Comparison of ENCODE assay signal across 15 cellular contexts in genomic region chr2:67879586-67880290, GRCh38.
A peak's percentile ranks its signal among the peaks of the same experiment; 100 is the strongest.
DNase-seq lines count a peak whose midpoint lies in the region; ATAC-seq and TF ChIP-seq lines count a peak whose summit lies in the region.
"Had no signal": no experiment of that assay in that cellular context is flagged by ENCODE, and none has a peak within 500 bp of the region (broad histone marks: within the 10 kb centered on the region; RNA-seq: fewer than 3 reads in every experiment).

No MANE protein-coding gene starts in this region.

- H3K4me3 ChIP-seq in PC-3 (ENCODE audit: low read length), result no peak overlapping the region
- H3K4me3 ChIP-seq: esophagus muscularis mucosa, pancreas, testis had no signal

- H3F3A ChIP-seq in PC-3 (ENCODE audit: low read length, unreplicated experiment), result no peaks in the 10 kb centered on the region

- no peak overlapping the region for H3K4me3 Mint-ChIP-seq in nephron
- H3K4me3 Mint-ChIP-seq in activated T-cell treated with anti-CD3 and anti-CD28 coated beads, Interleukin-2, amount 50 U/mL, for 72 hours, result no peak overlapping the region
- H3K4me3 Mint-ChIP-seq: activated CD8-positive, alpha-beta T cell treated with anti-CD3 and anti-CD28 coated beads for 36 hours had no signal

- peaks cover 37% of the 10 kb centered on the region for H3K4me1 Mint-ChIP-seq in nephron
- no peaks in the 10 kb centered on the region for H3K4me1 Mint-ChIP-seq in activated T-cell treated with anti-CD3 and anti-CD28 coated beads, Interleukin-2, amount 50 U/mL, for 72 hours (ENCODE audit: low read depth)

- H3K36me3 ChIP-seq in PC-3 (ENCODE audit: low read depth, low read length), result no peaks in the 10 kb centered on the region
- H3K36me3 ChIP-seq: esophagus muscularis mucosa, pancreas had no signal

- POLR2A ChIA-PET in PC-3 (lab: Charles Lee; ENCODE audit: unreplicated experiment), result no interaction called here

- H3K9ac ChIP-seq in PC-3 (ENCODE audit: low read length), result no peak overlapping the region

- intact Hi-C loops in PC-3 (cut with micrococcal nuclease), result no loop called here

- H3K4me1 ChIP-seq in PC-3 (ENCODE audit: insufficient read depth, low read length), result peaks cover 22% of the 10 kb centered on the region; the same call in 1 of the 2 replicates
- H3K4me1 ChIP-seq: esophagus muscularis mucosa, pancreas, testis had no signal

- BruUV-seq in PC-3 (replicated peaks; lab: Mats Ljungman, UMichigan), result no TSS peak

- ATAC-seq in PC-3 (peak; percentile 68), GM18520 (IDR thresholded peaks at IDR 0.05; ENCODE audit: unreplicated experiment) (no peak)
- no peak for ATAC-seq in activated T-cell treated with anti-CD3 and anti-CD28 coated beads, Interleukin-2, amount 50 U/mL, for 72 hours (replicated peaks in 1 of 2)
- ATAC-seq: activated CD8-positive, alpha-beta T cell treated with anti-CD3 and anti-CD28 coated beads for 36 hours had no signal

- no peak for TF ChIP-seq CTCF in PC-3 (conservative IDR thresholded peaks at IDR 0.05; ENCODE audit: low read depth, low read length)
- no peak for TF ChIP-seq CTCF in nephron (IDR thresholded peaks at IDR 0.05; ENCODE audit: unreplicated experiment in 3 of 3)

- H4K20me1 ChIP-seq in PC-3 (ENCODE audit: low read length), result no peaks in the 10 kb centered on the region

- H3K27me3 ChIP-seq in PC-3 (ENCODE audit: low read length), result no peaks in the 10 kb centered on the region
- H3K27me3 ChIP-seq: esophagus muscularis mucosa, pancreas, testis had no signal

- H2AFZ ChIP-seq in PC-3 (ENCODE audit: low read length), result peak overlapping the region; percentile 13; the same call in 1 of the 2 replicates

- H3K4me2 ChIP-seq in PC-3 (ENCODE audit: low read length), result no peak overlapping the region

- CTCF ChIA-PET in PC-3 (lab: Charles Lee), result no interaction called here

- no peaks in the 10 kb centered on the region for H3K9me3 ChIP-seq in PC-3 (ENCODE audit: low read length)
- H3K9me3 ChIP-seq: esophagus muscularis mucosa, pancreas, testis had no signal

- H3K79me2 ChIP-seq in PC-3 (ENCODE audit: low read length), result no peaks in the 10 kb centered on the region

- H3K36me3 Mint-ChIP-seq in nephron (ENCODE audit: low read depth), result no peaks in the 10 kb centered on the region
- H3K36me3 Mint-ChIP-seq in activated T-cell treated with anti-CD3 and anti-CD28 coated beads, Interleukin-2, amount 50 U/mL, for 72 hours (ENCODE audit: insufficient read depth in 2 of 2), result no peaks in the 10 kb centered on the region

- H3K9me3 Mint-ChIP-seq in nephron, result no peaks in the 10 kb centered on the region
- no peaks in the 10 kb centered on the region for H3K9me3 Mint-ChIP-seq in activated T-cell treated with anti-CD3 and anti-CD28 coated beads, Interleukin-2, amount 50 U/mL, for 72 hours
- H3K9me3 Mint-ChIP-seq: activated CD8-positive, alpha-beta T cell treated with anti-CD3 and anti-CD28 coated beads for 36 hours had no signal

- H3K27ac ChIP-seq in PC-3 (ENCODE audit: low read length), result no peak overlapping the region
- H3K27ac ChIP-seq: esophagus muscularis mucosa, testis had no signal

- no peaks in the 10 kb centered on the region for H3K9me2 ChIP-seq in PC-3 (replicated peaks; ENCODE audit: low read length)

- DNase-seq in Daoy (ENCODE audit: low read depth) (peak; percentile 71), PC-3 (peak; percentile 57), dermis blood vessel endothelial cell (peak; percentile 64), NCI-H446 treated with DMSO at 0.1 percent for 48 hours (lab: John Stamatoyannopoulos, UW) (no peak), epidermal melanocyte (ENCODE audit: insufficient read length, low spot score) (no peak)
- no peak for DNase-seq in activated T-cell treated with anti-CD3 and anti-CD28 coated beads, Interleukin-2, amount 50 U/mL, for 72 hours
- DNase-seq: activated CD8-positive, alpha-beta T cell treated with anti-CD3 and anti-CD28 coated beads for 36 hours; activated gamma-delta T cell; AML-193; NCI-H2081; testis had no signal

- H3K27me3 Mint-ChIP-seq in nephron (ENCODE audit: low read depth), result peaks cover 7% of the 10 kb centered on the region
- peaks cover 6% of the 10 kb centered on the region for H3K27me3 Mint-ChIP-seq in activated T-cell treated with anti-CD3 and anti-CD28 coated beads, Interleukin-2, amount 50 U/mL, for 72 hours (ENCODE audit: low read depth)

- peak overlapping the region; percentile 77 to 85 (median 83) for H3K27ac Mint-ChIP-seq in nephron
- no peak overlapping the region for H3K27ac Mint-ChIP-seq in activated T-cell treated with anti-CD3 and anti-CD28 coated beads, Interleukin-2, amount 50 U/mL, for 72 hours
- H3K27ac Mint-ChIP-seq: activated CD8-positive, alpha-beta T cell treated with anti-CD3 and anti-CD28 coated beads for 36 hours had no signal

Comparison
In these comparisons a context has a peak if more than half of its experiments do, and no peak if none do; other contexts are left out.
1. DNase-seq: peak in Daoy (single experiment), PC-3 (single experiment) and dermis blood vessel endothelial cell (single experiment); none in NCI-H446 treated with DMSO at 0.1 percent for 48 hours (single experiment), epidermal melanocyte (single experiment) and activated T-cell treated with anti-CD3 and anti-CD28 coated beads, Interleukin-2, amount 50 U/mL, for 72 hours (0 of 2).